10 cellular contexts compared by ENCODE assay signal in the genomic region with DNA sequence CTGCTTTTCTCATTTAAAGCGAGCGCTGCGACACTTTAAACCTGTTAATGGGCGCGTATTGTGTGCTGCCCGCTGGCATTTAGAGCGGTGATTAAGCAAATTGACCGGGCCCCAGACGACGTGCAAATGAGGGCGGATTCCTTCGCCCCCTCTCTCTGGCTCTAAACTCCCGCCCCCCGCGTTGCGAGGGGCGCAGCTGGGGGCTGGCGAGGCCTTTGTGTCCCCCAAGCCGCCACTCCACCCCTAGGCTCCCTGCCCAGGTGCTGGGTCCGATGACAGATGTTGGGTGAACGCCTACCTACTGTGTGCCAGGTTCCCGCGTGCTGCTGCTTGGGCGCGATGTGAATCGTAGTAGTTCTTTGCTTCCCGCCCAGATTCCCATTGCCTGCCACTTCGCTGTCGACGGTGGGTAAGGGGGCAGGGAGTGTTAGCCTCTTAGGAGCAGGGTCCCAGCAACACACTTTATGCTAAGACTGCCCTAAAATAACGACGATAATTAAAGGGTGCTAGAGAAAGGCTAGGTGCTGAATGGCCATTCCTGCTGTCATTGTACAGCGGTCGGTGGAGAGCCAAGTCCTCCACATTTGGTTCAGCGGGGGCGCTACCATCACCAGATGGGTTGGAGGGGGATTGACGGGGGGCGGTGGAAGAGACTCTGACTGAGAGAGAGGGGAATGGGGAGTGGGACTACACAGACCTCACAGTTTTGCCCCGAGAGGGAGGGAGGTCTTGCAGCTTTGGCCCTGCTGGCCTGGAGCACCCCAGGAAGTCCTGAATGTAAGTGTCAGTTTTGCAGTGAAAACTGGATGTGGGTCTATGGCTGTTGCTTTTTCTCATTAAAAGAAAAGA. TPM values are rescaled to one million over a fixed set of nuclear protein-coding genes. Genes with fewer than 3 reads are reported as not detected.
A peak's percentile ranks its signal among the peaks of the same experiment; 100 is the strongest.
DNase-seq lines count a peak whose midpoint lies in the region; TF ChIP-seq lines count a peak whose summit lies in the region.
"Had no signal": no experiment of that assay in that cellular context is flagged by ENCODE, and none has a peak within 500 bp of the region (broad histone marks: within the 10 kb centered on the region; RNA-seq: fewer than 3 reads in every experiment).

No MANE protein-coding gene starts in this region.

- H3K27ac ChIP-seq in SJCRH30 = no peak overlapping the region

- DNase-seq in AG04449 (ENCODE audit: low read depth, low spot score) (no peak), SJCRH30 (no peak), glutamatergic neuron (no peak), osteocyte (ENCODE audit: extremely low spot score, unreplicated experiment) (no peak), AG08396 (ENCODE audit: low spot score) (no peak), COLO668 (lab: John Stamatoyannopoulos, UW; ENCODE audit: unreplicated experiment) (no peak), NCI-H510A (lab: John Stamatoyannopoulos, UW) (no peak), lower leg skin (ENCODE audit: low spot score in 2 of 2) (no peak)
- DNase-seq: activated naive CD4-positive, alpha-beta T cell treated with anti-CD3 and anti-CD28 coated beads, Interleukin-2, amount 50 U/mL, for 16 hours had no signal

- peaks cover 22% of the 10 kb centered on the region for H3K36me3 ChIP-seq in SJCRH30

- peaks cover 11% of the 10 kb centered on the region for H3K4me1 Mint-ChIP-seq in glutamatergic neuron (ENCODE audit: low read depth, unreplicated experiment)
- peaks cover 50% of the 10 kb centered on the region for H3K4me1 Mint-ChIP-seq in osteocyte (ENCODE audit: unreplicated experiment)

- POLR2A ChIA-PET in AG04449 (lab: Yijun Ruan, JAX) = no interaction called here

- H3K4me3 Mint-ChIP-seq in glutamatergic neuron (ENCODE audit: unreplicated experiment) (peak overlapping the region; percentile 70), osteocyte (ENCODE audit: unreplicated experiment) (peak overlapping the region; percentile 77)

- no peak for TF ChIP-seq CTCF in AG04449 (IDR thresholded peaks at IDR 0.05; ENCODE audit: insufficient read depth, low read length, missing control alignments)
- no peak for TF ChIP-seq CTCF in glutamatergic neuron (IDR thresholded peaks at IDR 0.05; ENCODE audit: partially characterized antibody, unreplicated experiment)
- TF ChIP-seq CTCF in osteocyte (IDR thresholded peaks at IDR 0.05) = no peak
- TF ChIP-seq CTCF in lower leg skin (IDR thresholded peaks at IDR 0.05) = no peak

- H3K4me1 ChIP-seq in SJCRH30 = peaks cover 14% of the 10 kb centered on the region

- WGBS in lower leg skin, 2 donors = 53 to 56% methylated on average over 27 to 39 of the region's 39 CpGs

- H3K9me3 Mint-ChIP-seq in glutamatergic neuron (ENCODE audit: unreplicated experiment) = peaks cover 8% of the 10 kb centered on the region
- no peaks in the 10 kb centered on the region for H3K9me3 Mint-ChIP-seq in osteocyte (ENCODE audit: unreplicated experiment)

- H3K27me3 Mint-ChIP-seq in glutamatergic neuron (ENCODE audit: unreplicated experiment) (peaks cover 6% of the 10 kb centered on the region), osteocyte (ENCODE audit: unreplicated experiment) (no peaks in the 10 kb centered on the region)

- no peaks in the 10 kb centered on the region for H3K27me3 ChIP-seq in SJCRH30

- H3K4me3 ChIP-seq in AG04449 (ENCODE audit: low read depth, low read length) = peak overlapping the region; percentile 86
- H3K4me3 ChIP-seq in SJCRH30 = peak overlapping the region; percentile 85; the same call in 1 of the 2 replicates
- H3K4me3 ChIP-seq in lower leg skin (ENCODE audit: low read depth, poor library complexity, severe bottlenecking) = no peak overlapping the region

- no peaks in the 10 kb centered on the region for H3K9me3 ChIP-seq in SJCRH30 (replicated peaks)

- H3K27ac Mint-ChIP-seq in glutamatergic neuron (ENCODE audit: unreplicated experiment) (no peak overlapping the region), osteocyte (ENCODE audit: unreplicated experiment) (peak overlapping the region; percentile 44)

- intact Hi-C loops in lower leg skin (cut with DNase I; ENCODE audit: low total_unique reads) = no loop called here

- H3K36me3 Mint-ChIP-seq in glutamatergic neuron (ENCODE audit: unreplicated experiment) = no peaks in the 10 kb centered on the region
- H3K36me3 Mint-ChIP-seq in osteocyte (ENCODE audit: unreplicated experiment) = peaks cover 16% of the 10 kb centered on the region

- no peak for TF ChIP-seq POLR2A in lower leg skin (IDR thresholded peaks at IDR 0.05)

- CTCF ChIA-PET in AG04449 (lab: Yijun Ruan, JAX) = interaction anchor here (0.9 to 7.6 kb wide), 8 partner anchors 10 to 164 kb away, joined by 3 to 146 read pairs (median 10); no protein-coding TSS in a partner anchor

RNA-seq across cellular contexts. Expression of a gene that starts 2.1 kb away (rescaled TPM):
- 8.5 and 9.2 TPM in 2 replicates for total RNA-seq in SJCRH30 (2014; rRNA removed; shearing (Covaris generic))
- total RNA-seq in glutamatergic neuron (ENCODE audit: unreplicated experiment) = 6.6 TPM
- total RNA-seq in osteocyte = 31.8 and 32.4 TPM in 2 replicates
- 1 to 10 TPM in 3 of 4 donors, under 1 TPM in 1; 0.67 to 4.8 (median 1.9) TPM for total RNA-seq in lower leg skin
- total RNA-seq: HT-29 had no signal
